Comparison of ENCODE assay signal across 28 cellular contexts in the genomic region with DNA sequence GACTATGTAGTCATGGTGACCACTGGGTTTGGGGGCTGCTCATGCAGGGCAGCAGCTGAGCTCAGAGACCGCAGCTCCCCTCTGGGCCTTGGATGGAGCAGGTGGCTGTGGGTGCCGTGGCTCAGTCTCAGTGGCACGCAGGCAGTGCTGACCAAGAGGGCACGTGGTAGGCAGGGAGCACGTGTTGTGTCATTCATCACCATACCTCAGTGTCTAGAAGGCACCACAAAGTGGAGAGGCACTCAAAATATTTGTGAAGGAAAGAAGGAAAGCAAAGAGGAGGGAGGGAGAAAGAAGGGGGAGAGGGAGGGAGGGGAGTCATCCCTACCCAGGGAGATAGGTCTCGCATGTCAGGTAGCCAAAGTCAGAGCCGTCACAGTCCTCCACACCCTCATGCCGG.
"Had no signal": no experiment of that assay in that cellular context is flagged by ENCODE, and none has a peak within 500 bp of the region (broad histone marks: within the 10 kb centered on the region; RNA-seq: fewer than 3 reads in every experiment).

No MANE protein-coding gene starts in this region.

- H3K9me3 Mint-ChIP-seq: immature natural killer cell, natural killer cell had no signal

- H3K4me3 ChIP-seq: dorsolateral prefrontal cortex, esophagus muscularis mucosa, heart right ventricle, lower lobe of right lung, right atrium auricular region, sigmoid colon, testis, tibial artery, upper lobe of left lung had no signal

- H3K27me3 ChIP-seq: dorsolateral prefrontal cortex, esophagus muscularis mucosa, heart right ventricle, neutrophil, right atrium auricular region, sigmoid colon, testis, tibial artery, upper lobe of left lung had no signal

- ATAC-seq: left ventricle myocardium superior; lower lobe of right lung; natural killer cell; stimulated activated naive CD8-positive, alpha-beta T cell treated with anti-CD3 and anti-CD28 coated beads, Interleukin-15, Interleukin-2, amounts not matched to agents 100 U/mL and 50 U/mL, for 24 hours had no signal

- H2AFZ ChIP-seq: parathyroid adenoma had no signal

- H3K9ac ChIP-seq: parathyroid adenoma had no signal

- H3K36me3 Mint-ChIP-seq: stimulated activated memory B cell treated with anti-CD40 and anti-IgM and Interleukin-4, amounts not matched to agents 10 μg/mL and 1 μg/mL and 100 μg/mL, for 72 hours had no signal

- H3K9me3 ChIP-seq: esophagus muscularis mucosa, heart right ventricle, lower lobe of right lung, neutrophil, right atrium auricular region, sigmoid colon, testis, tibial artery, upper lobe of left lung had no signal

- H3K27ac ChIP-seq: dorsolateral prefrontal cortex, esophagus muscularis mucosa, heart right ventricle, lower lobe of right lung, neutrophil, parathyroid adenoma, right atrium auricular region, sigmoid colon, testis, tibial artery, upper lobe of left lung had no signal

- DNase-seq: dorsolateral prefrontal cortex; effector CD4-positive, alpha-beta T cell; foreskin melanocyte; glutamatergic neuron; heart right ventricle; hypothalamus; immature natural killer cell; left ventricle myocardium superior; lower lobe of right lung; natural killer cell; sigmoid colon; stimulated activated CD4-positive, alpha-beta T cell treated with anti-CD3 and anti-CD28 coated beads, Interleukin-2, amount 100 ng/mL, for 24 hours; stimulated activated CD4-positive, alpha-beta T cell treated with anti-CD3 and anti-CD28 coated beads, Interleukin-4, amount 100 ng/mL, for 24 hours; stimulated activated naive CD8-positive, alpha-beta T cell treated with anti-CD3 and anti-CD28 coated beads, Interleukin-15, Interleukin-2, amounts not matched to agents 100 U/mL and 50 U/mL, for 24 hours; substantia nigra; testis had no signal

- H3K27ac Mint-ChIP-seq: progenitor cell of endocrine pancreas; stimulated activated memory B cell treated with anti-CD40 and anti-IgM and Interleukin-4, amounts not matched to agents 10 μg/mL and 1 μg/mL and 100 μg/mL, for 72 hours had no signal

- H3K79me2 ChIP-seq: parathyroid adenoma had no signal

- H3K4me1 ChIP-seq: esophagus muscularis mucosa, heart right ventricle, lower lobe of right lung, parathyroid adenoma, right atrium auricular region, sigmoid colon, testis, tibial artery, upper lobe of left lung had no signal

- H3K36me3 ChIP-seq: lower lobe of right lung, neutrophil, upper lobe of left lung had no signal

- H3K4me3 Mint-ChIP-seq: immature natural killer cell; natural killer cell; stimulated activated memory B cell treated with anti-CD40 and anti-IgM and Interleukin-4, amounts not matched to agents 10 μg/mL and 1 μg/mL and 100 μg/mL, for 72 hours had no signal

- H3K27me3 Mint-ChIP-seq: progenitor cell of endocrine pancreas; stimulated activated memory B cell treated with anti-CD40 and anti-IgM and Interleukin-4, amounts not matched to agents 10 μg/mL and 1 μg/mL and 100 μg/mL, for 72 hours had no signal

- FAIRE-seq: colon, endothelial cell of umbilical vein, keratinocyte, urothelium cell line had no signal

- H3K4me1 Mint-ChIP-seq: stimulated activated memory B cell treated with anti-CD40 and anti-IgM and Interleukin-4, amounts not matched to agents 10 μg/mL and 1 μg/mL and 100 μg/mL, for 72 hours had no signal
